14 cellular contexts compared by ENCODE assay signal in genomic region chr16:86424968-86425367, GRCh38.
"Had no signal": no experiment of that assay in that cellular context is flagged by ENCODE, and none has a peak within 500 bp of the region (broad histone marks: within the 10 kb centered on the region; RNA-seq: fewer than 3 reads in every experiment).

No MANE protein-coding gene starts in this region.

- H3K9me3 ChIP-seq: mucosa of descending colon had no signal

- H3K4me1 ChIP-seq: spleen had no signal

- ATAC-seq: effector memory CD8-positive, alpha-beta T cell; left lobe of liver; mucosa of descending colon; sciatic nerve; stimulated activated naive B cell treated with anti-CD40 and anti-IgM and Interleukin-4, amounts not matched to agents 10 μg/mL and 1 μg/mL and 100 μg/mL, for 72 hours had no signal

- H3K27ac ChIP-seq: spleen had no signal

- H3K36me3 Mint-ChIP-seq: stimulated activated naive B cell treated with anti-CD40 and anti-IgM and Interleukin-4, amounts not matched to agents 10 μg/mL and 1 μg/mL and 100 μg/mL, for 72 hours had no signal

- H3K4me3 Mint-ChIP-seq: effector memory CD8-positive, alpha-beta T cell; stimulated activated naive B cell treated with anti-CD40 and anti-IgM and Interleukin-4, amounts not matched to agents 10 μg/mL and 1 μg/mL and 100 μg/mL, for 72 hours had no signal

- H3K4me1 Mint-ChIP-seq: stimulated activated naive B cell treated with anti-CD40 and anti-IgM and Interleukin-4, amounts not matched to agents 10 μg/mL and 1 μg/mL and 100 μg/mL, for 72 hours had no signal

- H3K27ac Mint-ChIP-seq: effector memory CD8-positive, alpha-beta T cell; stimulated activated naive B cell treated with anti-CD40 and anti-IgM and Interleukin-4, amounts not matched to agents 10 μg/mL and 1 μg/mL and 100 μg/mL, for 72 hours had no signal

- DNase-seq: activated CD4-positive, alpha-beta T cell treated with anti-CD3 and anti-CD28 coated beads for 1 hour; activated CD4-positive, alpha-beta T cell treated with anti-CD3 and anti-CD28 coated beads, Interleukin-2, amount 50 U/mL, for 4 hours; activated naive CD4-positive, alpha-beta T cell treated with anti-CD3 and anti-CD28 coated beads, Interleukin-2, amount 50 U/mL, for 16 hours; dermis blood vessel endothelial cell; effector memory CD8-positive, alpha-beta T cell; islet precursor cell; mammary epithelial cell; mucosa of descending colon; spleen; stimulated activated CD4-positive, alpha-beta T cell treated with anti-CD3 and anti-CD28 coated beads, Interleukin-1b, Interleukin-23, amount 100 ng/mL, for 48 hours; stimulated activated naive B cell treated with anti-CD40 and anti-IgM and Interleukin-4, amounts not matched to agents 10 μg/mL and 1 μg/mL and 100 μg/mL, for 72 hours; trophoblast cell had no signal

- H3K9me3 Mint-ChIP-seq: effector memory CD8-positive, alpha-beta T cell had no signal

- H3K36me3 ChIP-seq: spleen had no signal

- H3K4me3 ChIP-seq: mucosa of descending colon, spleen had no signal
